Comparison of ENCODE assay signal across 25 cellular contexts in the genomic region with DNA sequence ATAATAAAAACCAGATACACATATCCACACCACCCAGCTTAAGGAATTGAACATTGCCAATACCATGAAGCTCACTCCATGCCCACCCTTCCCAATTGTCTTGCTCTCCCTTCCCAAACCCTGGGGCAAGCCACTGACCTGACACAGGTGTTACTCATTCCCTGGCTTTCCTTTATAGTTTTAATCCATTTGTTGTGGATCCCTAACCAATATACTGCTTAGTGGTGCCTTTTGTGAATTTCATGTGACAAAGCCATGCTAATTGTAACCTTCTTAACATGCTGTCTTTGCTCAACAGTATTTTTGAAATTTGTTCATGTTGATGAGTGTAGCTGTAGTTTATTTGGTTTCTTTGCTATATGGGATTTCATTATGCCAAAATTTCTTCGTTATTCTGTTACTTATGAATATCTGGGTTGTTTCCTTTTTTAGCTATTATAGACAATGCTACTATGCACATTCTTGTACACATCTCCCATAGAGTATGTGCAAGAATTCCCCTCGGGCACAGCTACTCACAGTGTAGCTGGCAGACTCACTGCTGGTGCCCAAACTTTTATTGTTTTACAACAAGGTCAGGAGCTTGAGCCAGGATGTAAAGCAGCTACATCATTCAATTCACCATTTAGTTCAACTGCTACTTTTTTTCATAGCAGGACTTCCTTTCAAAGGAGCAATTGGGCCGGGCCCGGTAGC.
A peak's percentile ranks its signal among the peaks of the same experiment; 100 is the strongest.
DNase-seq lines count a peak whose midpoint lies in the region; ATAC-seq and TF ChIP-seq lines count a peak whose summit lies in the region.
"Had no signal": no experiment of that assay in that cellular context is flagged by ENCODE, and none has a peak within 500 bp of the region (broad histone marks: within the 10 kb centered on the region; RNA-seq: fewer than 3 reads in every experiment).

No MANE protein-coding gene starts in this region.

- no peak for ATAC-seq in HG02610 (IDR thresholded peaks at IDR 0.05; ENCODE audit: unreplicated experiment)
- ATAC-seq: natural killer cell; right cardiac atrium; stimulated activated naive B cell treated with anti-CD40 and anti-IgM and Interleukin-4, amounts not matched to agents 10 μg/mL and 1 μg/mL and 100 μg/mL, for 72 hours; T-helper 17 cell had no signal

- intact Hi-C loops in breast epithelium (cut with DNase I; ENCODE audit: low total_unique reads) (no loop called here), spleen (cut with DNase I; ENCODE audit: low total_unique reads) (no loop called here)

- H3K9me3 Mint-ChIP-seq in mesothelial cell of epicardium = no peaks in the 10 kb centered on the region
- H3K9me3 Mint-ChIP-seq in activated naive CD4-positive, alpha-beta T cell treated with anti-CD3 and anti-CD28 coated beads, Interleukin-2, amount 10 ng/mL, durations not matched to agents 7 days and 5 days = no peaks in the 10 kb centered on the region
- H3K9me3 Mint-ChIP-seq: activated naive CD8-positive, alpha-beta T cell treated with anti-CD3 and anti-CD28 coated beads, Interleukin-2, amount 10 ng/mL, durations not matched to agents 7 days and 5 days; CD4-positive, alpha-beta memory T cell; natural killer cell; stimulated activated naive B cell treated with anti-CD40 and anti-IgM and Interleukin-4, amounts not matched to agents 10 μg/mL and 1 μg/mL and 100 μg/mL, for 72 hours had no signal

- TF ChIP-seq POLR2A in breast epithelium (IDR thresholded peaks at IDR 0.05) (no peak), spleen (IDR thresholded peaks at IDR 0.05) (no peak)

- H3K36me3 ChIP-seq in breast epithelium = no peaks in the 10 kb centered on the region
- H3K36me3 ChIP-seq in spleen = no peaks in the 10 kb centered on the region
- H3K36me3 ChIP-seq: left ventricle myocardium inferior, ovary had no signal

- H3K27me3 Mint-ChIP-seq in mesothelial cell of epicardium (ENCODE audit: low read depth) = no peaks in the 10 kb centered on the region
- H3K27me3 Mint-ChIP-seq in activated naive CD4-positive, alpha-beta T cell treated with anti-CD3 and anti-CD28 coated beads, Interleukin-2, amount 10 ng/mL, durations not matched to agents 7 days and 5 days = peaks cover 22% of the 10 kb centered on the region

- peak overlapping the region; percentile 58 to 69 for H3K27ac ChIP-seq in breast epithelium
- peak overlapping the region in 6 of 8 donors; percentile 40 to 60 (median 52) for H3K27ac ChIP-seq in spleen
- H3K27ac ChIP-seq: left ventricle myocardium inferior had no signal

- no peaks in the 10 kb centered on the region for H3K36me3 Mint-ChIP-seq in mesothelial cell of epicardium
- no peaks in the 10 kb centered on the region for H3K36me3 Mint-ChIP-seq in activated naive CD4-positive, alpha-beta T cell treated with anti-CD3 and anti-CD28 coated beads, Interleukin-2, amount 10 ng/mL, durations not matched to agents 7 days and 5 days
- H3K36me3 Mint-ChIP-seq: activated naive CD8-positive, alpha-beta T cell treated with anti-CD3 and anti-CD28 coated beads, Interleukin-2, amount 10 ng/mL, durations not matched to agents 7 days and 5 days; CD4-positive, alpha-beta memory T cell; natural killer cell; stimulated activated naive B cell treated with anti-CD40 and anti-IgM and Interleukin-4, amounts not matched to agents 10 μg/mL and 1 μg/mL and 100 μg/mL, for 72 hours had no signal

- H3K4me1 Mint-ChIP-seq in mesothelial cell of epicardium = peaks cover 38% of the 10 kb centered on the region
- H3K4me1 Mint-ChIP-seq in activated naive CD4-positive, alpha-beta T cell treated with anti-CD3 and anti-CD28 coated beads, Interleukin-2, amount 10 ng/mL, durations not matched to agents 7 days and 5 days = no peaks in the 10 kb centered on the region
- H3K4me1 Mint-ChIP-seq: natural killer cell had no signal

- peak; percentile 16 for DNase-seq in EL
- no peak for DNase-seq in breast epithelium (ENCODE audit: low spot score in 2 of 2)
- no peak for DNase-seq in mesothelial cell of epicardium (ENCODE audit: low spot score in 2 of 2, unreplicated experiment in 2 of 2)
- no peak for DNase-seq in spleen
- no peak for DNase-seq in activated naive CD4-positive, alpha-beta T cell treated with anti-CD3 and anti-CD28 coated beads, Interleukin-2, amount 10 ng/mL, durations not matched to agents 7 days and 5 days
- no peak for DNase-seq in NCI-H187 treated with DMSO at 0.1 percent for 48 hours (lab: John Stamatoyannopoulos, UW)
- DNase-seq in activated gamma-delta T cell (lab: John Stamatoyannopoulos, UW) = no peak
- DNase-seq: activated effector memory CD4-positive, alpha-beta T cell treated with Interleukin-2 at 50 U/mL for 16 hours; activated naive CD8-positive, alpha-beta T cell treated with anti-CD3 and anti-CD28 coated beads, Interleukin-2, amount 10 ng/mL, durations not matched to agents 7 days and 5 days; activated T-cell treated with anti-CD3 and anti-CD28 coated beads for 4 hours; CD4-positive, alpha-beta memory T cell; central memory CD4-positive, alpha-beta T cell; dermis blood vessel endothelial cell; left ventricle myocardium inferior; MM.1S; natural killer cell; NCI-H1417 treated with DMSO at 0.1 percent for 48 hours; NCI-H2081 treated with DMSO at 0.1 percent for 48 hours; NCI-H748 treated with DMSO at 0.1 percent for 48 hours; right cardiac atrium; RPMI8226; stimulated activated naive B cell treated with anti-CD40 and anti-IgM and Interleukin-4, amounts not matched to agents 10 μg/mL and 1 μg/mL and 100 μg/mL, for 72 hours; T-helper 17 cell had no signal

- H3K4me3 ChIP-seq in breast epithelium (no peak overlapping the region), spleen (no peak overlapping the region)
- H3K4me3 ChIP-seq: left ventricle myocardium inferior, ovary had no signal

- H3K27me3 ChIP-seq in breast epithelium (no peaks in the 10 kb centered on the region), spleen (replicated peaks in 1 of 7) (no peaks in the 10 kb centered on the region)
- H3K27me3 ChIP-seq: ovary had no signal

- TF ChIP-seq CTCF in breast epithelium (IDR thresholded peaks at IDR 0.05) (no peak), mesothelial cell of epicardium (IDR thresholded peaks at IDR 0.05; ENCODE audit: unreplicated experiment) (no peak), spleen (IDR thresholded peaks at IDR 0.05 in 8 of 11, conservative IDR thresholded peaks at IDR 0.05 in 3 of 11) (no peak)

- H3K27ac Mint-ChIP-seq in mesothelial cell of epicardium = peak overlapping the region; percentile 89
- no peak overlapping the region for H3K27ac Mint-ChIP-seq in activated naive CD4-positive, alpha-beta T cell treated with anti-CD3 and anti-CD28 coated beads, Interleukin-2, amount 10 ng/mL, durations not matched to agents 7 days and 5 days
- H3K27ac Mint-ChIP-seq: activated naive CD8-positive, alpha-beta T cell treated with anti-CD3 and anti-CD28 coated beads, Interleukin-2, amount 10 ng/mL, durations not matched to agents 7 days and 5 days; CD4-positive, alpha-beta memory T cell; natural killer cell; stimulated activated naive B cell treated with anti-CD40 and anti-IgM and Interleukin-4, amounts not matched to agents 10 μg/mL and 1 μg/mL and 100 μg/mL, for 72 hours; T-helper 17 cell had no signal

- peaks cover 7 to 8% of the 10 kb centered on the region in 2 donors for H3K4me1 ChIP-seq in breast epithelium
- H3K4me1 ChIP-seq in spleen = peaks cover 0 to 17% (median 5%) of the 10 kb centered on the region in 6 donors
- H3K4me1 ChIP-seq: left ventricle myocardium inferior had no signal

- CTCF ChIA-PET in activated naive CD4-positive, alpha-beta T cell treated with anti-CD3 and anti-CD28 coated beads, Interleukin-2, amount 10 ng/mL, durations not matched to agents 7 days and 5 days (lab: Charles Lee) = interaction anchor here (0.6 to 2.6 kb wide), 4 partner anchors 13 to 152 kb away, joined by 3 to 24 read pairs (median 4); no protein-coding TSS in a partner anchor

- no peaks in the 10 kb centered on the region for H3K9me3 ChIP-seq in breast epithelium
- no peaks in the 10 kb centered on the region for H3K9me3 ChIP-seq in spleen
- H3K9me3 ChIP-seq: left ventricle myocardium inferior, ovary had no signal

- 63 to 74% (median 73%) methylated on average over 4 of the region's 4 CpGs for WGBS in spleen, 5 donors

- no peak overlapping the region for H3K4me3 Mint-ChIP-seq in mesothelial cell of epicardium
- H3K4me3 Mint-ChIP-seq in activated naive CD4-positive, alpha-beta T cell treated with anti-CD3 and anti-CD28 coated beads, Interleukin-2, amount 10 ng/mL, durations not matched to agents 7 days and 5 days = no peak overlapping the region
- H3K4me3 Mint-ChIP-seq: activated naive CD8-positive, alpha-beta T cell treated with anti-CD3 and anti-CD28 coated beads, Interleukin-2, amount 10 ng/mL, durations not matched to agents 7 days and 5 days; CD4-positive, alpha-beta memory T cell; natural killer cell; stimulated activated naive B cell treated with anti-CD40 and anti-IgM and Interleukin-4, amounts not matched to agents 10 μg/mL and 1 μg/mL and 100 μg/mL, for 72 hours; T-helper 17 cell had no signal
